ENCODE assay signal across 14 cellular contexts in the genomic region with DNA sequence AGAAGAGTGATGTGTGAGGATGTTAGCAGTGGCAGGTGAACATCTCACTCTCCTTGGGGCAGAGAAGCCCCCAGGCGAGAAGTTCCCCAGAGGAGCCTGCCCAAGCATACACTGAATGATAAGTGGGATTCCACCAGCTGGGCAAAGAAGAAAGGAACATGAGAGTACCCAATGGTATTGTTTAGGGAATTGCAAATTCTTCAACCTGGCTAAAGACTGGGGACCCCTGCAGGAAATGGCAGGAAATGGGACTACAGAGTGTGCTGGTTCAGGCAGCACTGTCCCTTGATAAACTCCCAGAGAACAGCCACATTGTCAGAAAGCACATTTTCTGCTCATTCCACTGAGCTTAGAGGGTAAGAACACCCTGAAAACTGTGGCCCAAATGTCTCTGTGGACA.
DNase-seq lines count a peak whose midpoint lies in the region; ATAC-seq, FAIRE-seq and TF ChIP-seq lines count a peak whose summit lies in the region.
"Had no signal": no experiment of that assay in that cellular context is flagged by ENCODE, and none has a peak within 500 bp of the region (broad histone marks: within the 10 kb centered on the region; RNA-seq: fewer than 3 reads in every experiment).

No MANE protein-coding gene starts in this region.

- peaks cover 16 to 22% of the 10 kb centered on the region in 2 donors for H3K27me3 Mint-ChIP-seq in natural killer cell (ENCODE audit: low read depth in 2 of 2)

- H3K27ac Mint-ChIP-seq in natural killer cell, result no peak overlapping the region
- H3K27ac Mint-ChIP-seq: stimulated activated effector memory CD8-positive, alpha-beta T cell treated with anti-CD3 and anti-CD28 coated beads, Interleukin-12 subunit alpha, Interleukin-12 subunit beta, amount 100 ng/mL, for 72 hours had no signal

- ATAC-seq in GM12878, result no peak; the same call in 2 of the 3 replicates
- ATAC-seq in natural killer cell, result no peak
- ATAC-seq: activated T-cell treated with anti-CD3 and anti-CD28 coated beads, Interleukin-2, amount 50 U/mL, for 4 hours; left cardiac atrium; stimulated activated effector memory CD8-positive, alpha-beta T cell treated with anti-CD3 and anti-CD28 coated beads, Interleukin-12 subunit alpha, Interleukin-12 subunit beta, amount 100 ng/mL, for 72 hours had no signal

- H3K9me3 ChIP-seq in GM12878 (replicated peaks; ENCODE audit: control insufficient read depth, insufficient read depth, low read length), result no peaks in the 10 kb centered on the region

- H3K4me1 Mint-ChIP-seq in natural killer cell, result no peaks in the 10 kb centered on the region
- H3K4me1 Mint-ChIP-seq: central memory CD8-positive, alpha-beta T cell; stimulated activated effector memory CD8-positive, alpha-beta T cell treated with anti-CD3 and anti-CD28 coated beads, Interleukin-12 subunit alpha, Interleukin-12 subunit beta, amount 100 ng/mL, for 72 hours had no signal

- no peak overlapping the region for H3K4me2 ChIP-seq in GM12878 (ENCODE audit: control insufficient read depth, insufficient read depth)

- H3K9me3 Mint-ChIP-seq in natural killer cell, result no peaks in the 10 kb centered on the region
- H3K9me3 Mint-ChIP-seq: activated T-cell treated with anti-CD3 and anti-CD28 coated beads, Interleukin-2, amount 50 U/mL, for 4 hours; central memory CD8-positive, alpha-beta T cell; stimulated activated effector memory CD8-positive, alpha-beta T cell treated with anti-CD3 and anti-CD28 coated beads, Interleukin-12 subunit alpha, Interleukin-12 subunit beta, amount 100 ng/mL, for 72 hours had no signal

- intact Hi-C loops in GM12878 (cut with micrococcal nuclease; ENCODE audit: unreplicated experiment), result loop anchor here (5.0 to 10.0 kb wide), 2 partner anchors 122 to 370 kb away; a partner anchor contains a TSS
- intact Hi-C loops in natural killer cell (cut with micrococcal nuclease), result no loop called here

- SMC1A ChIA-PET in GM12878 (lab: Charles Lee; ENCODE audit: uncharacterized antibody, unreplicated experiment), result no interaction called here

- no TSS peak for BruUV-seq in GM12878 (replicated peaks; lab: Mats Ljungman, UMichigan)

- no peak overlapping the region for H3K4me3 Mint-ChIP-seq in natural killer cell
- H3K4me3 Mint-ChIP-seq: activated T-cell treated with anti-CD3 and anti-CD28 coated beads, Interleukin-2, amount 50 U/mL, for 4 hours; central memory CD8-positive, alpha-beta T cell; stimulated activated effector memory CD8-positive, alpha-beta T cell treated with anti-CD3 and anti-CD28 coated beads, Interleukin-12 subunit alpha, Interleukin-12 subunit beta, amount 100 ng/mL, for 72 hours had no signal

- H3K36me3 Mint-ChIP-seq in natural killer cell, result no peaks in the 10 kb centered on the region
- H3K36me3 Mint-ChIP-seq: stimulated activated effector memory CD8-positive, alpha-beta T cell treated with anti-CD3 and anti-CD28 coated beads, Interleukin-12 subunit alpha, Interleukin-12 subunit beta, amount 100 ng/mL, for 72 hours had no signal

- DNase-seq in GM06990 (ENCODE audit: extremely low read depth, insufficient read length) (no peak), LHCN-M2 (ENCODE audit: low read depth) (peak; percentile 9), GM12878 (ENCODE audit: low read depth, low spot score) (no peak), myocyte (ENCODE audit: low read depth) (peak; percentile 2), natural killer cell (no peak), AG08396 (ENCODE audit: low spot score) (no peak), A172 (ENCODE audit: low spot score) (no peak)
- DNase-seq: activated CD4-positive, CD25-positive, alpha-beta regulatory T cell; activated T-cell treated with anti-CD3 and anti-CD28 coated beads, Interleukin-2, amount 50 U/mL, for 4 hours; left cardiac atrium; NCI-H2171; SHP77 treated with DMSO at 0.1 percent for 48 hours had no signal

- POLR2A ChIA-PET in GM12878 (lab: Charles Lee), result no interaction called here

- no peak for FAIRE-seq in GM12878 (lab: Jason Lieb, UNC)

- H3K27me3 ChIP-seq in GM06990 (replicated peaks; ENCODE audit: control insufficient read depth, insufficient read depth, low read length), result no peaks in the 10 kb centered on the region
- H3K27me3 ChIP-seq in GM12878 (replicated peaks in 1 of 2; ENCODE audit: control insufficient read depth in 2 of 2, insufficient read depth in 2 of 2, low read length in 1 of 2), result peaks cover 0 to 4% of the 10 kb centered on the region in 2 experiments; a peak in 1 of 4 replicates

- no peak for TF ChIP-seq RAD21 in GM12878 (IDR thresholded peaks at IDR 0.05; ENCODE audit: insufficient read depth, low read depth, low read length)

- H2AFZ ChIP-seq in GM12878 (ENCODE audit: control insufficient read depth, low read depth, low read length), result no peak overlapping the region

- TF ChIP-seq CTCF in GM06990 (IDR thresholded peaks at IDR 0.05; ENCODE audit: insufficient read depth, low read length, poor library complexity, severe bottlenecking), result peak; percentile 17
- peak in 2 of 3 experiments; percentile 5 to 10; a peak in 1 of 6 replicates for TF ChIP-seq CTCF in GM12878 (IDR thresholded peaks at IDR 0.05 in 2 of 3, conservative IDR thresholded peaks at IDR 0.05 in 1 of 3; ENCODE audit: control insufficient read depth in 2 of 3, extremely low read depth in 1 of 3, insufficient read depth in 1 of 3, low read depth in 3 of 3, low read length in 3 of 3)
- TF ChIP-seq CTCF in natural killer cell (IDR thresholded peaks at IDR 0.05), result no peak

- H3K4me3 ChIP-seq in GM06990 (replicated peaks; ENCODE audit: low read depth, low read length), result no peak overlapping the region
- no peak overlapping the region for H3K4me3 ChIP-seq in GM12878

- no peaks in the 10 kb centered on the region for H4K20me1 ChIP-seq in GM12878 (ENCODE audit: control insufficient read depth, insufficient read depth)

- TF ChIP-seq EP300 in GM12878 (IDR thresholded peaks at IDR 0.05; ENCODE audit: borderline replicate concordance in 1 of 2, control insufficient read depth in 1 of 2, low read depth in 2 of 2, low read length in 2 of 2), result no peak

- in situ Hi-C loops in GM12878 (cut with MboI), result loop anchor here (25.0 kb wide), 1 partner anchor 297 kb away; a partner anchor contains a TSS

- no peaks in the 10 kb centered on the region for H3K79me2 ChIP-seq in GM12878 (ENCODE audit: control insufficient read depth, insufficient read depth, low read length)

- no peaks in the 10 kb centered on the region for H3K36me3 ChIP-seq in GM06990 (ENCODE audit: control insufficient read depth, insufficient read depth, low read length)
- H3K36me3 ChIP-seq in GM12878 (ENCODE audit: control insufficient read depth in 2 of 2, insufficient read depth in 2 of 2, low read length in 1 of 2), result no peaks in the 10 kb centered on the region

- H3K4me1 ChIP-seq in GM12878 (ENCODE audit: control insufficient read depth, insufficient read depth, low read length), result no peaks in the 10 kb centered on the region

- CTCF ChIA-PET in GM12878 (lab: Yijun Ruan, JAX), result no interaction called here

- 33% methylated on average over 1 of the region's 1 CpG for WGBS in GM12878 (ENCODE audit: insufficient coverage, insufficient replicate concordance, low lambda C conversion rate, missing lambda C conversion rate)

- no peak overlapping the region for H3K9ac ChIP-seq in GM12878 (ENCODE audit: control insufficient read depth, insufficient read depth, low read length)

- H3K27ac ChIP-seq in GM12878 (ENCODE audit: control insufficient read depth, insufficient read depth), result no peak overlapping the region

- no peak for TF ChIP-seq POLR2A in GM12878 (IDR thresholded peaks at IDR 0.05; ENCODE audit: low read depth, low read length)

- RAD21 ChIA-PET in GM12878 (lab: Charles Lee; ENCODE audit: unreplicated experiment), result no interaction called here

TF ChIP-seq in GM12878, 131 proteins besides CTCF, POLR2A, EP300 and RAD21:
- TF ChIP-seq, protein P1, sequence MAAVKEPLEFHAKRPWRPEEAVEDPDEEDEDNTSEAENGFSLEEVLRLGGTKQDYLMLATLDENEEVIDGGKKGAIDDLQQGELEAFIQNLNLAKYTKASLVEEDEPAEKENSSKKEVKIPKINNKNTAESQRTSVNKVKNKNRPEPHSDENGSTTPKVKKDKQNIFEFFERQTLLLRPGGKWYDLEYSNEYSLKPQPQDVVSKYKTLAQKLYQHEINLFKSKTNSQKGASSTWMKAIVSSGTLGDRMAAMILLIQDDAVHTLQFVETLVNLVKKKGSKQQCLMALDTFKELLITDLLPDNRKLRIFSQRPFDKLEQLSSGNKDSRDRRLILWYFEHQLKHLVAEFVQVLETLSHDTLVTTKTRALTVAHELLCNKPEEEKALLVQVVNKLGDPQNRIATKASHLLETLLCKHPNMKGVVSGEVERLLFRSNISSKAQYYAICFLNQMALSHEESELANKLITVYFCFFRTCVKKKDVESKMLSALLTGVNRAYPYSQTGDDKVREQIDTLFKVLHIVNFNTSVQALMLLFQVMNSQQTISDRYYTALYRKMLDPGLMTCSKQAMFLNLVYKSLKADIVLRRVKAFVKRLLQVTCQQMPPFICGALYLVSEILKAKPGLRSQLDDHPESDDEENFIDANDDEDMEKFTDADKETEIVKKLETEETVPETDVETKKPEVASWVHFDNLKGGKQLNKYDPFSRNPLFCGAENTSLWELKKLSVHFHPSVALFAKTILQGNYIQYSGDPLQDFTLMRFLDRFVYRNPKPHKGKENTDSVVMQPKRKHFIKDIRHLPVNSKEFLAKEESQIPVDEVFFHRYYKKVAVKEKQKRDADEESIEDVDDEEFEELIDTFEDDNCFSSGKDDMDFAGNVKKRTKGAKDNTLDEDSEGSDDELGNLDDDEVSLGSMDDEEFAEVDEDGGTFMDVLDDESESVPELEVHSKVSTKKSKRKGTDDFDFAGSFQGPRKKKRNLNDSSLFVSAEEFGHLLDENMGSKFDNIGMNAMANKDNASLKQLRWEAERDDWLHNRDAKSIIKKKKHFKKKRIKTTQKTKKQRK (IDR thresholded peaks at IDR 0.05; ENCODE audit: low read depth, low read length), result no peak
- TF ChIP-seq RBBP5 (conservative IDR thresholded peaks at IDR 0.05) (no peak), RCOR1 (conservative IDR thresholded peaks at IDR 0.05; ENCODE audit: low read depth, low read length) (no peak), ZNF384 (IDR thresholded peaks at IDR 0.05; ENCODE audit: borderline replicate concordance, low read depth, low read length) (no peak), NRF1 (conservative IDR thresholded peaks at IDR 0.05; ENCODE audit: low read depth, low read length) (no peak)
- TF ChIP-seq, protein P2, sequence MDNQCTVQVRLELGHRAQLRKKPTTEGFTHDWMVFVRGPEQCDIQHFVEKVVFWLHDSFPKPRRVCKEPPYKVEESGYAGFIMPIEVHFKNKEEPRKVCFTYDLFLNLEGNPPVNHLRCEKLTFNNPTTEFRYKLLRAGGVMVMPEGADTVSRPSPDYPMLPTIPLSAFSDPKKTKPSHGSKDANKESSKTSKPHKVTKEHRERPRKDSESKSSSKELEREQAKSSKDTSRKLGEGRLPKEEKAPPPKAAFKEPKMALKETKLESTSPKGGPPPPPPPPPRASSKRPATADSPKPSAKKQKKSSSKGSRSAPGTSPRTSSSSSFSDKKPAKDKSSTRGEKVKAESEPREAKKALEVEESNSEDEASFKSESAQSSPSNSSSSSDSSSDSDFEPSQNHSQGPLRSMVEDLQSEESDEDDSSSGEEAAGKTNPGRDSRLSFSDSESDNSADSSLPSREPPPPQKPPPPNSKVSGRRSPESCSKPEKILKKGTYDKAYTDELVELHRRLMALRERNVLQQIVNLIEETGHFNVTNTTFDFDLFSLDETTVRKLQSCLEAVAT (IDR thresholded peaks at IDR 0.05), result no peak

Comparison
In these comparisons a context has a peak if more than half of its experiments do, and no peak if none do; other contexts are left out.
1. DNase-seq: peak in LHCN-M2 (single experiment) and myocyte (single experiment); none in GM06990 (single experiment), GM12878 (single experiment), natural killer cell (single experiment), AG08396 (single experiment) and A172 (single experiment).